In genomic region chr1:207993477-207994445, GRCh38 we compare ENCODE assay signal across 11 cellular contexts.
A peak's percentile ranks its signal among the peaks of the same experiment; 100 is the strongest.
DNase-seq lines count a peak whose midpoint lies in the region; ATAC-seq, FAIRE-seq and TF ChIP-seq lines count a peak whose summit lies in the region.
"Had no signal": no experiment of that assay in that cellular context is flagged by ENCODE, and none has a peak within 500 bp of the region (broad histone marks: within the 10 kb centered on the region; RNA-seq: fewer than 3 reads in every experiment).

No MANE protein-coding gene starts in this region.

- H3K36me3 ChIP-seq in PC-9 (ENCODE audit: low read depth), result no peaks in the 10 kb centered on the region

- no peak for FAIRE-seq in GM12892 (lab: Jason Lieb, UNC)

- H3K4me3 ChIP-seq in AG04449 (ENCODE audit: low read depth, low read length), result no peak overlapping the region
- H3K4me3 ChIP-seq in PC-9, result no peak overlapping the region

- CTCF ChIA-PET in AG04449 (lab: Yijun Ruan, JAX), result interaction anchor here (1.0 to 2.6 kb wide), 11 partner anchors 9 to 251 kb away, joined by 3 to 19 read pairs (median 3); partner anchors contain the start of gene PLXNA2
- CTCF ChIA-PET in PC-9 (lab: Charles Lee), result no interaction called here

- no peak overlapping the region for H3K4me2 ChIP-seq in PC-9

- no peaks in the 10 kb centered on the region for H3K9me2 ChIP-seq in PC-9 (ENCODE audit: insufficient read depth)

- intact Hi-C loops in PC-9 (cut with micrococcal nuclease; ENCODE audit: unreplicated experiment), result loop anchor here (10.0 kb wide), 1 partner anchor 109 kb away; no protein-coding TSS in a partner anchor

- H3K79me2 ChIP-seq in PC-9 (ENCODE audit: low read depth), result no peaks in the 10 kb centered on the region

- H4K20me1 ChIP-seq in PC-9 (ENCODE audit: insufficient read depth), result no peaks in the 10 kb centered on the region

- H3K27me3 ChIP-seq in PC-9 (ENCODE audit: insufficient read depth, low read depth) (peaks cover 43% of the 10 kb centered on the region), foreskin keratinocyte (peaks cover 41% of the 10 kb centered on the region)

- no peaks in the 10 kb centered on the region for H3F3A ChIP-seq in PC-9 (ENCODE audit: insufficient read depth, low read depth)

- TF ChIP-seq CTCF in AG04449 (IDR thresholded peaks at IDR 0.05; ENCODE audit: insufficient read depth, low read length, missing control alignments) (peak; percentile 21), GM12872 (IDR thresholded peaks at IDR 0.05; ENCODE audit: insufficient read depth, low read depth, low read length) (peak; percentile 64), PC-9 (conservative IDR thresholded peaks at IDR 0.05) (peak; percentile 56), foreskin keratinocyte (conservative IDR thresholded peaks at IDR 0.05) (peak; percentile 52), omental fat pad (IDR thresholded peaks at IDR 0.05) (no peak)

- POLR2A ChIA-PET in AG04449 (lab: Yijun Ruan, JAX), result no interaction called here
- POLR2A ChIA-PET in PC-9 (lab: Charles Lee; ENCODE audit: unreplicated experiment), result no interaction called here

- DNase-seq in AG04449 (ENCODE audit: low read depth, low spot score) (no peak), PC-9 (no peak), foreskin keratinocyte (no peak), omental fat pad (ENCODE audit: low spot score) (no peak), NK-92 (lab: John Stamatoyannopoulos, UW; ENCODE audit: unreplicated experiment) (no peak), GM12892 (ENCODE audit: insufficient read length) (no peak), NCI-H510A treated with DMSO at 0.1 percent for 48 hours (lab: John Stamatoyannopoulos, UW) (no peak)
- DNase-seq: activated effector memory CD4-positive, alpha-beta T cell treated with Interleukin-2 at 50 U/mL for 16 hours; DMS79; SW 1271 had no signal

- H2AFZ ChIP-seq in PC-9, result no peak overlapping the region

- H3K27ac ChIP-seq in PC-9, result no peak overlapping the region
- no peak overlapping the region for H3K27ac ChIP-seq in foreskin keratinocyte

- no peaks in the 10 kb centered on the region for H3K9me3 ChIP-seq in PC-9 (ENCODE audit: insufficient read depth, low read depth)

- no peak for ATAC-seq in foreskin keratinocyte
- ATAC-seq in omental fat pad (ENCODE audit: low FRiP score), result no peak

- no TSS peak for BruUV-seq in PC-9 (replicated peaks; lab: Mats Ljungman, UMichigan)

- no peak for TF ChIP-seq POLR2A in GM12892 (IDR thresholded peaks at IDR 0.05; ENCODE audit: low read depth, low read length)

- H3K4me1 ChIP-seq in PC-9 (replicated peaks; ENCODE audit: insufficient read depth) (no peaks in the 10 kb centered on the region), foreskin keratinocyte (no peaks in the 10 kb centered on the region)

Comparison
In these comparisons a context has a peak if more than half of its experiments do, and no peak if none do; other contexts are left out.
1. CTCF ChIP-seq: peak in AG04449 (single experiment), GM12872 (single experiment), PC-9 (single experiment) and foreskin keratinocyte (single experiment); none in omental fat pad (0 of 3).